ENCODE assay signal across 8 cellular contexts in the genomic region with DNA sequence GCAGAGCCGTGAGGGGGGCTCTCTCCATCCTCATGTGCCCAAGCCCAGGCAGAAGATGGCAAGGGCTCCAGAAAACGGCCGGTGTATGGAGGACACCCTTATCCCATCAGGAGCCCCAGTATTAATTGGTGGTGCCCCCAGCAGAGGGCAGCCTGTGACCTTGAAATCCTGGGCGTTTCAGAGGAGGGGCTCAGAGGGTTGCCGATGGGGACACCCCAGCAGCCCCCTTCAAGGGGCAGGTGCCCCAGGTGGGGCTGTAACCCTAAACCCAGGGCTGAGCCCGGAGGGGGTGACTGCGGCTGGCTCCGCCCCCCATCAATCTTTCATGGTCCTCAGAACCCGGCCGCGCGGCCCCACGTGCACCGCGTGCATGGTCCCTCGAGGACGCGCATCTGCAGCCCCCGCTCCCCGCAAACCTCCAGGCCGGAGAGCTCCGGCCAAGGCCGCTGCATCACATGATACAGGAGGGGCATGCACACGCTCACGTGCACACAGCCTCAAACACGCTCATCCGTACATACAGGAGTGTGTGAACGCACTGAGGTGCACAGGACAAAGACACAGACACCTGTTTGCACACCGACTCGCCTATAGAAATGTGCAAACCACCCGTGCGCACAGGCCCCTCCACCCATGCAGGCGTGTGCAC. TPM values are rescaled to one million over a fixed set of nuclear protein-coding genes. Genes with fewer than 3 reads are reported as not detected.
DNase-seq lines count a peak whose midpoint lies in the region; ATAC-seq and TF ChIP-seq lines count a peak whose summit lies in the region.

No MANE protein-coding gene starts in this region.

- peak overlapping the region; percentile 90; the same call in 1 of the 2 replicates for H3K23ac ChIP-seq in IMR-90 (ENCODE audit: low read depth, low read length)

- H3K27me3 ChIP-seq in IMR-90 (ENCODE audit: control insufficient read depth, insufficient read depth, low read length), result no peaks in the 10 kb centered on the region

- peaks cover 1% of the 10 kb centered on the region for H3K27me3 Mint-ChIP-seq in activated CD8-positive, alpha-beta T cell treated with anti-CD3 and anti-CD28 coated beads for 36 hours
- H3K27me3 Mint-ChIP-seq in osteocyte (ENCODE audit: unreplicated experiment), result no peaks in the 10 kb centered on the region

- H2BK5ac ChIP-seq in IMR-90 (ENCODE audit: low read depth, low read length, poor library complexity, severe bottlenecking), result no peak overlapping the region

- peaks cover 11% of the 10 kb centered on the region; the same call in 1 of the 2 replicates for H4K20me1 ChIP-seq in IMR-90 (ENCODE audit: insufficient read depth, low read length)

- no peak for ATAC-seq in IMR-90 (ENCODE audit: low read depth)
- ATAC-seq in activated CD8-positive, alpha-beta T cell treated with anti-CD3 and anti-CD28 coated beads for 36 hours, result no peak
- no peak for ATAC-seq in HG03442 (IDR thresholded peaks at IDR 0.05; ENCODE audit: unreplicated experiment)
- no peak for ATAC-seq in GM21390 (IDR thresholded peaks at IDR 0.05; ENCODE audit: unreplicated experiment)

- TF ChIP-seq RAD21 in IMR-90 (IDR thresholded peaks at IDR 0.05; ENCODE audit: low read length), result peak; percentile 57

- H3K18ac ChIP-seq in IMR-90 (ENCODE audit: low read depth, low read length), result no peak overlapping the region

- H2BK15ac ChIP-seq in IMR-90 (ENCODE audit: low read depth, low read length), result no peak overlapping the region

- in situ Hi-C loops in IMR-90 (cut with MboI; ENCODE audit: low sequenced_read_pairs), result no loop called here

- DNase-seq in IMR-90 (no peak), fibroblast of the aortic adventitia (ENCODE audit: low read depth) (no peak), osteocyte (ENCODE audit: extremely low spot score, unreplicated experiment) (no peak)
- DNase-seq in activated CD8-positive, alpha-beta T cell treated with anti-CD3 and anti-CD28 coated beads for 36 hours, result peak; percentile 45
- no peak for DNase-seq in stimulated activated CD4-positive, alpha-beta T cell treated with anti-CD3 and anti-CD28 coated beads, Interleukin-12 subunit alpha, Interleukin-12 subunit beta, amount 100 ng/mL, for 4 hours

- H4K5ac ChIP-seq in IMR-90 (ENCODE audit: low read depth, low read length), result no peak overlapping the region

- H4K8ac ChIP-seq in IMR-90 (ENCODE audit: low read depth in 2 of 2, low read length in 2 of 2), result peak overlapping the region in 1 of 2 experiments; percentile 19; a peak in 1 of 4 replicates

- H3K4ac ChIP-seq in IMR-90 (ENCODE audit: low read depth, low read length), result peak overlapping the region; percentile 48; the same call in 1 of the 2 replicates

- H3K36me3 ChIP-seq in IMR-90 (ENCODE audit: control insufficient read depth, insufficient read depth, low read length), result peaks cover 18% of the 10 kb centered on the region

- peak overlapping the region; percentile 98 for H3K4me2 ChIP-seq in IMR-90 (ENCODE audit: low read depth, low read length)

- H2AK5ac ChIP-seq in IMR-90 (ENCODE audit: low read depth, low read length), result peak overlapping the region; percentile 43; the same call in 1 of the 2 replicates

- TF ChIP-seq POLR2A in IMR-90 (IDR thresholded peaks at IDR 0.05; ENCODE audit: low read depth, low read length), result no peak

- H3K27ac ChIP-seq in C4-2B (peak overlapping the region; percentile 86), IMR-90 (ENCODE audit: insufficient read depth, low read length) (peak overlapping the region; percentile 1; the same call in 1 of the 2 replicates)

- H3K14ac ChIP-seq in IMR-90 (replicated peaks; ENCODE audit: low read depth, low read length), result no peak overlapping the region

- peaks cover 4 to 45% of the 10 kb centered on the region in 2 experiments for H3K79me1 ChIP-seq in IMR-90 (ENCODE audit: low read depth in 1 of 2, low read length in 2 of 2)

- H3K56ac ChIP-seq in IMR-90 (ENCODE audit: extremely low read depth, insufficient read depth, low read length), result no peak overlapping the region

- H4K91ac ChIP-seq in IMR-90 (ENCODE audit: insufficient read depth, low read depth, low read length), result no peak overlapping the region

- H3K9ac ChIP-seq in IMR-90 (ENCODE audit: low read depth, low read length), result peak overlapping the region; percentile 62

- peak overlapping the region; percentile 75 for H3K4me3 ChIP-seq in IMR-90 (ENCODE audit: insufficient read depth, low read depth, low read length)
- peak overlapping the region; percentile 97 for H3K4me3 ChIP-seq in fibroblast of the aortic adventitia (ENCODE audit: low read depth, low read length)

- TF ChIP-seq CTCF in C4-2B (conservative IDR thresholded peaks at IDR 0.05) (no peak; the same call in 1 of the 2 replicates), IMR-90 (conservative IDR thresholded peaks at IDR 0.05; ENCODE audit: low read depth, low read length) (peak; percentile 49), fibroblast of the aortic adventitia (IDR thresholded peaks at IDR 0.05; ENCODE audit: insufficient read depth, low read length) (peak; percentile 44), osteocyte (IDR thresholded peaks at IDR 0.05) (peak; percentile 25)
- TF ChIP-seq CTCF in activated CD8-positive, alpha-beta T cell treated with anti-CD3 and anti-CD28 coated beads for 36 hours (IDR thresholded peaks at IDR 0.05), result peak; percentile 32

- BruUV-seq in IMR-90 (replicated peaks; lab: Mats Ljungman, UMichigan), result no TSS peak

- POLR2A ChIA-PET in IMR-90 (lab: Charles Lee; ENCODE audit: unreplicated experiment), result no interaction called here
- POLR2A ChIA-PET in activated CD8-positive, alpha-beta T cell treated with anti-CD3 and anti-CD28 coated beads for 36 hours (lab: Charles Lee), result interaction anchor here (1.0 to 3.3 kb wide), 6 partner anchors 10 to 77 kb away, joined by 3 to 25 read pairs (median 4); partner anchors contain the start of genes JUND and MPV17L2

- CTCF ChIA-PET in IMR-90 (lab: Yijun Ruan, JAX), result no interaction called here
- CTCF ChIA-PET in activated CD8-positive, alpha-beta T cell treated with anti-CD3 and anti-CD28 coated beads for 36 hours (lab: Charles Lee), result interaction anchor here (1.2 to 11.3 kb wide), 5 partner anchors 10 to 208 kb away, joined by 3 to 185 read pairs (median 6); partner anchors contain the start of gene MPV17L2

- WGBS in IMR-90 (ENCODE audit: extremely low coverage in 2 of 2, insufficient read length in 1 of 2), 2 experiments, result 2% methylated on average over 19 of the region's 33 CpGs; no CpG with 5 or more reads in 1 of the 2 experiments

- no peak overlapping the region for H2BK120ac ChIP-seq in IMR-90 (ENCODE audit: low read depth, low read length)

- H2BK20ac ChIP-seq in IMR-90 (ENCODE audit: low read depth, low read length), result no peak overlapping the region

- H3K27ac Mint-ChIP-seq in activated CD8-positive, alpha-beta T cell treated with anti-CD3 and anti-CD28 coated beads for 36 hours, result peak overlapping the region; percentile 84
- H3K27ac Mint-ChIP-seq in osteocyte (ENCODE audit: unreplicated experiment), result no peak overlapping the region

- intact Hi-C loops in IMR-90 (cut with micrococcal nuclease), result loop anchor here (1.0 to 10.0 kb wide), 3 partner anchors 48 to 212 kb away; partner anchors contain the start of genes LSM4 and SSBP4
- intact Hi-C loops in activated CD8-positive, alpha-beta T cell treated with anti-CD3 and anti-CD28 coated beads for 36 hours (cut with micrococcal nuclease), result no loop called here

- H3K4me3 Mint-ChIP-seq in activated CD8-positive, alpha-beta T cell treated with anti-CD3 and anti-CD28 coated beads for 36 hours, result peak overlapping the region; percentile 98
- peak overlapping the region; percentile 86 for H3K4me3 Mint-ChIP-seq in osteocyte (ENCODE audit: unreplicated experiment)

- H3K4me1 Mint-ChIP-seq in activated CD8-positive, alpha-beta T cell treated with anti-CD3 and anti-CD28 coated beads for 36 hours (ENCODE audit: low read depth), result peaks cover 21% of the 10 kb centered on the region
- peaks cover 24% of the 10 kb centered on the region for H3K4me1 Mint-ChIP-seq in osteocyte (ENCODE audit: unreplicated experiment)

- H3K4me1 ChIP-seq in IMR-90 (ENCODE audit: control insufficient read depth, insufficient read depth, low read length), result peaks cover 14% of the 10 kb centered on the region

- H2AFZ ChIP-seq in IMR-90 (replicated peaks; ENCODE audit: low read length, poor library complexity), result peak overlapping the region; percentile 94

- dilution Hi-C loops in IMR-90 (cut with HindIII; ENCODE audit: low sequenced_read_pairs, unreplicated experiment), result no loop called here

- no peaks in the 10 kb centered on the region for H3K9me3 ChIP-seq in IMR-90 (ENCODE audit: control insufficient read depth, insufficient read depth, low read length)

- no peaks in the 10 kb centered on the region for H3K9me3 Mint-ChIP-seq in activated CD8-positive, alpha-beta T cell treated with anti-CD3 and anti-CD28 coated beads for 36 hours
- no peaks in the 10 kb centered on the region for H3K9me3 Mint-ChIP-seq in osteocyte (ENCODE audit: unreplicated experiment)

- peaks cover 21% of the 10 kb centered on the region for H3K36me3 Mint-ChIP-seq in activated CD8-positive, alpha-beta T cell treated with anti-CD3 and anti-CD28 coated beads for 36 hours (ENCODE audit: low read depth)
- peaks cover 4% of the 10 kb centered on the region for H3K36me3 Mint-ChIP-seq in osteocyte (ENCODE audit: unreplicated experiment)

- peak overlapping the region; percentile 88 for H2AK9ac ChIP-seq in IMR-90 (replicated peaks; ENCODE audit: low read depth, low read length, poor library complexity)

- H3K9me1 ChIP-seq in IMR-90 (ENCODE audit: insufficient read depth, low read length), result peaks cover 9% of the 10 kb centered on the region; the same call in 1 of the 2 replicates

RNA-seq across cellular contexts. Expression of gene RAB3A, which starts 1.0 kb away (rescaled TPM):
- total RNA-seq in IMR-90 (2012; rRNA removed), result 2.8 and 3.0 TPM in 2 replicates
- 13.4 and 13.6 TPM in 2 replicates for polyA plus RNA-seq in IMR-90 (2012; rRNA removed)
- 8.6 and 29.3 TPM in 2 replicates for polyA plus RNA-seq in IMR-90 (2012; cell fraction: cytosol; rRNA removed)
- polyA plus RNA-seq in IMR-90 (2012; cell fraction: nucleus; rRNA removed; ENCODE audit: low replicate concordance), result 35.0 and 55.7 TPM in 2 replicates
- total RNA-seq in activated CD8-positive, alpha-beta T cell treated with anti-CD3 and anti-CD28 coated beads for 36 hours, result 10 to 100 TPM in 1 of 2 experiments, 1 to 10 TPM in 1; 8.9 to 11.3 TPM
- 2.8 TPM in 1 of 2 replicates, not detected in the other for total RNA-seq in fibroblast of the aortic adventitia (ENCODE audit: low replicate concordance)
- 2.9 and 3.2 TPM in 2 replicates for total RNA-seq in osteocyte

RNA-seq across cellular contexts. Expression of gene MPV17L2, which starts 9.9 kb away (rescaled TPM):
- 7.2 TPM in 2 replicates for total RNA-seq in IMR-90 (2012; rRNA removed)
- polyA plus RNA-seq in IMR-90 (2012; rRNA removed), result 19.5 and 22.5 TPM in 2 replicates
- polyA plus RNA-seq in IMR-90 (2012; cell fraction: cytosol; rRNA removed), result 17.4 and 27.3 TPM in 2 replicates
- 3.9 and 10.3 TPM in 2 replicates for polyA plus RNA-seq in IMR-90 (2012; cell fraction: nucleus; rRNA removed; ENCODE audit: low replicate concordance)
- 1 to 10 TPM; 8.5 to 9.6 TPM for total RNA-seq in activated CD8-positive, alpha-beta T cell treated with anti-CD3 and anti-CD28 coated beads for 36 hours
- total RNA-seq in fibroblast of the aortic adventitia (ENCODE audit: low replicate concordance), result 4.4 and 11.7 TPM in 2 replicates
- 11.6 and 12.7 TPM in 2 replicates for total RNA-seq in osteocyte

RNA-seq across cellular contexts. Expression of gene PDE4C, which starts 23.4 kb away (rescaled TPM):
- 0.18 TPM in 1 of 2 replicates, not detected in the other for total RNA-seq in IMR-90 (2012; rRNA removed)
- 0.22 and 0.24 TPM in 2 replicates for polyA plus RNA-seq in IMR-90 (2012; rRNA removed)
- 0.30 and 0.40 TPM in 2 replicates for polyA plus RNA-seq in IMR-90 (2012; cell fraction: cytosol; rRNA removed)
- polyA plus RNA-seq in IMR-90 (2012; cell fraction: nucleus; rRNA removed; ENCODE audit: low replicate concordance), result 3.4 and 5.3 TPM in 2 replicates
- total RNA-seq in activated CD8-positive, alpha-beta T cell treated with anti-CD3 and anti-CD28 coated beads for 36 hours, result under 1 TPM in 1 of 2 experiments, not detected in 1; 0.38 TPM
- not detected in 2 replicates for total RNA-seq in fibroblast of the aortic adventitia (ENCODE audit: low replicate concordance)
- 0.21 TPM in 1 of 2 replicates, not detected in the other for total RNA-seq in osteocyte

RNA-seq across cellular contexts. Expression of gene IFI30, which starts 29.3 kb away (rescaled TPM):
- total RNA-seq in IMR-90 (2012; rRNA removed) (1.1 and 2.3 TPM in 2 replicates), fibroblast of the aortic adventitia (ENCODE audit: low replicate concordance) (0.90 and 23.1 TPM in 2 replicates), osteocyte (not detected in 2 replicates)
- polyA plus RNA-seq in IMR-90 (2012; rRNA removed), result 2.3 and 4.0 TPM in 2 replicates
- polyA plus RNA-seq in IMR-90 (2012; cell fraction: cytosol; rRNA removed), result 3.1 TPM in 1 of 2 replicates, not detected in the other
- 1.6 and 2.1 TPM in 2 replicates for polyA plus RNA-seq in IMR-90 (2012; cell fraction: nucleus; rRNA removed; ENCODE audit: low replicate concordance)
- total RNA-seq in activated CD8-positive, alpha-beta T cell treated with anti-CD3 and anti-CD28 coated beads for 36 hours, result 10 to 100 TPM; 21.9 to 22.9 TPM

RNA-seq across cellular contexts. Expression of gene PIK3R2, which starts 49.9 kb away (rescaled TPM):
- total RNA-seq in IMR-90 (2012; rRNA removed), result 8.9 and 12.2 TPM in 2 replicates
- 25.1 and 27.7 TPM in 2 replicates for polyA plus RNA-seq in IMR-90 (2012; rRNA removed)
- polyA plus RNA-seq in IMR-90 (2012; cell fraction: cytosol; rRNA removed), result 2.4 and 27.9 TPM in 2 replicates
- polyA plus RNA-seq in IMR-90 (2012; cell fraction: nucleus; rRNA removed; ENCODE audit: low replicate concordance), result 33.3 and 53.0 TPM in 2 replicates
- 10 to 100 TPM; 15.0 to 15.8 TPM for total RNA-seq in activated CD8-positive, alpha-beta T cell treated with anti-CD3 and anti-CD28 coated beads for 36 hours
- 36.7 and 41.3 TPM in 2 replicates for total RNA-seq in fibroblast of the aortic adventitia (ENCODE audit: low replicate concordance)
- 67.2 and 68.1 TPM in 2 replicates for total RNA-seq in osteocyte
